Comparison of ENCODE assay signal across 1 cellular context in genomic region chr20:62791301-62792181, GRCh38.
A peak's percentile ranks its signal among the peaks of the same experiment; 100 is the strongest.
TF ChIP-seq lines count a peak whose summit lies in the region.

No MANE protein-coding gene starts in this region.

TF ChIP-seq in SK-N-SH, 30 proteins besides CTCF, POLR2A, EP300 and RAD21 (continued from another document):
- TF ChIP-seq USF1 (IDR thresholded peaks at IDR 0.05; ENCODE audit: borderline replicate concordance, low read depth) (no peak), JUND (IDR thresholded peaks at IDR 0.05) (no peak), NRF1 (IDR thresholded peaks at IDR 0.05; ENCODE audit: low read depth, low read length) (0 out of 2 replicates have a peak, but pooled peaks have one; percentile 1), NFIC (IDR thresholded peaks at IDR 0.05; ENCODE audit: borderline replicate concordance) (peak; percentile 83), FOSL2 (IDR thresholded peaks at IDR 0.05; ENCODE audit: borderline replicate concordance, low read depth) (no peak), ZBTB33 (IDR thresholded peaks at IDR 0.05; ENCODE audit: borderline replicate concordance, low read depth) (no peak), RXRA (IDR thresholded peaks at IDR 0.05; ENCODE audit: borderline replicate concordance, low read depth) (no peak), SMC3 (IDR thresholded peaks at IDR 0.05; ENCODE audit: low read depth, low read length) (peak; percentile 98), GATA2 (CRISPR knock-in tag; IDR thresholded peaks at IDR 0.05) (no peak), RCOR1 (IDR thresholded peaks at IDR 0.05; ENCODE audit: low read length) (peak; percentile 45; the same call in 1 of the 2 replicates), TAF1 (IDR thresholded peaks at IDR 0.05; ENCODE audit: borderline replicate concordance, low read depth, low read length) (no peak), YY1 (IDR thresholded peaks at IDR 0.05; ENCODE audit: low read depth) (no peak), FOXJ3 (CRISPR knock-in tag; IDR thresholded peaks at IDR 0.05) (no peak), SIN3A (IDR thresholded peaks at IDR 0.05; ENCODE audit: borderline replicate concordance, low read depth, low read length) (peak; percentile 87; the same call in 1 of the 2 replicates), CHD2 (IDR thresholded peaks at IDR 0.05; ENCODE audit: low read length, partially characterized antibody) (peak; percentile 64), TEAD4 (IDR thresholded peaks at IDR 0.05; ENCODE audit: borderline replicate concordance, insufficient read depth) (no peak)
- TF ChIP-seq, protein P1, sequence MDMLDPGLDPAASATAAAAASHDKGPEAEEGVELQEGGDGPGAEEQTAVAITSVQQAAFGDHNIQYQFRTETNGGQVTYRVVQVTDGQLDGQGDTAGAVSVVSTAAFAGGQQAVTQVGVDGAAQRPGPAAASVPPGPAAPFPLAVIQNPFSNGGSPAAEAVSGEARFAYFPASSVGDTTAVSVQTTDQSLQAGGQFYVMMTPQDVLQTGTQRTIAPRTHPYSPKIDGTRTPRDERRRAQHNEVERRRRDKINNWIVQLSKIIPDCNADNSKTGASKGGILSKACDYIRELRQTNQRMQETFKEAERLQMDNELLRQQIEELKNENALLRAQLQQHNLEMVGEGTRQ (IDR thresholded peaks at IDR 0.05; ENCODE audit: borderline replicate concordance, low read depth, low read length) = no peak; the same call in 1 of the 2 replicates
- TF ChIP-seq, protein P2, sequence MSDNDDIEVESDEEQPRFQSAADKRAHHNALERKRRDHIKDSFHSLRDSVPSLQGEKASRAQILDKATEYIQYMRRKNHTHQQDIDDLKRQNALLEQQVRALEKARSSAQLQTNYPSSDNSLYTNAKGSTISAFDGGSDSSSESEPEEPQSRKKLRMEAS (IDR thresholded peaks at IDR 0.05; ENCODE audit: low read depth) = peak; percentile 75
- TF ChIP-seq, protein P3, sequence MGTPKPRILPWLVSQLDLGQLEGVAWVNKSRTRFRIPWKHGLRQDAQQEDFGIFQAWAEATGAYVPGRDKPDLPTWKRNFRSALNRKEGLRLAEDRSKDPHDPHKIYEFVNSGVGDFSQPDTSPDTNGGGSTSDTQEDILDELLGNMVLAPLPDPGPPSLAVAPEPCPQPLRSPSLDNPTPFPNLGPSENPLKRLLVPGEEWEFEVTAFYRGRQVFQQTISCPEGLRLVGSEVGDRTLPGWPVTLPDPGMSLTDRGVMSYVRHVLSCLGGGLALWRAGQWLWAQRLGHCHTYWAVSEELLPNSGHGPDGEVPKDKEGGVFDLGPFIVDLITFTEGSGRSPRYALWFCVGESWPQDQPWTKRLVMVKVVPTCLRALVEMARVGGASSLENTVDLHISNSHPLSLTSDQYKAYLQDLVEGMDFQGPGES (IDR thresholded peaks at IDR 0.05; ENCODE audit: low read depth, low read length) = no peak
